1 cellular context compared by ENCODE assay signal in the genomic region with DNA sequence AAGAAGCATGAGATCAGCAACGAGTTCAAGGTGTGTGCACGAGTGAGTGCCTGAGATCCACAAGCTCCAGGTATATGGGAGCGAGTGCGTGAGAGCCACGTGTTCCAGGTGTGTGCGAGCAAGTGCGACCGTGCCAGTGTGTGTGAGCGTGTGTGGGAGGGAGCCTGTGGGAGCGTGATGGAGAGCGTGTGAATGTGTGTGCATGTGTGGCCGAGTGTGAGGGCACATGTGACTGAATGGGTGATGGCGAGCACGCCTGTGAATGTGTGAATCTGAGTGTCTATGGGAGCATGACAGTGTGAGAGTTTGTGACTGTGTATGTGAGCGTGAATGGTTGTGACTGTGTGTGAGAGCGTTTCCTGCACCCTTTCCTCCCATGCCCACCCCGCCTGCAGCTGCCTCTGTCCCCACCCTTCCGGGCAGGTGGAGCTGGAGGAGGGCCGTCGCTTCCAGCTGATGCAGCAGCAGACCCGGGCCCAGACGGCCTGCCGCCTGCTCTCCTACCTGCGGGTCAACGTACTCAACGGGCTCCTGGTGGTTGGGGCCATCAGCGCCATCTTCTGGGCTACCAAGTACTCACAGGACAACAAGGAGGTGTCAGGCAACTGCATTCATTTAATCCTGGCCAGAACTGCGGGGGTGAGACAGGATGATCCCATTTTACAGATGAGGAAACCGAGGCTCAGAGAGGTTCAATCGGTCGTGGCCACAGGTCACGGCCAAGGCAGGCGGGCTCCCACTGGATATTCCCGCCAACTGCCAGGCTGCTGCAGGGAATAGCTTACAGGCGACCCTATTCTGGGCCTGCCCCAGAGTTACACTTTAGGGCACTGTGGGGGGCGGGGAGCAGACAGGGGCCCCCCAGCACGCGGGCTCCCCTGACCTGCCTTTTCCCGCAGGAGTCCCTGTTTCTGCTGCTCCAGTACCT.
TF ChIP-seq lines count a peak whose summit lies in the region.

No MANE protein-coding gene starts in this region.

TF ChIP-seq in HepG2, 621 proteins besides CTCF, POLR2A, EP300 and RAD21 (continued from another document and continues in another):
- TF ChIP-seq, protein P1, sequence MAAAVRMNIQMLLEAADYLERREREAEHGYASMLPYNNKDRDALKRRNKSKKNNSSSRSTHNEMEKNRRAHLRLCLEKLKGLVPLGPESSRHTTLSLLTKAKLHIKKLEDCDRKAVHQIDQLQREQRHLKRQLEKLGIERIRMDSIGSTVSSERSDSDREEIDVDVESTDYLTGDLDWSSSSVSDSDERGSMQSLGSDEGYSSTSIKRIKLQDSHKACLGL (CRISPR knock-in tag; IDR thresholded peaks at IDR 0.05), result no peak
- TF ChIP-seq POGZ (CRISPR knock-in tag; IDR thresholded peaks at IDR 0.05), result no peak
- TF ChIP-seq, protein P2, sequence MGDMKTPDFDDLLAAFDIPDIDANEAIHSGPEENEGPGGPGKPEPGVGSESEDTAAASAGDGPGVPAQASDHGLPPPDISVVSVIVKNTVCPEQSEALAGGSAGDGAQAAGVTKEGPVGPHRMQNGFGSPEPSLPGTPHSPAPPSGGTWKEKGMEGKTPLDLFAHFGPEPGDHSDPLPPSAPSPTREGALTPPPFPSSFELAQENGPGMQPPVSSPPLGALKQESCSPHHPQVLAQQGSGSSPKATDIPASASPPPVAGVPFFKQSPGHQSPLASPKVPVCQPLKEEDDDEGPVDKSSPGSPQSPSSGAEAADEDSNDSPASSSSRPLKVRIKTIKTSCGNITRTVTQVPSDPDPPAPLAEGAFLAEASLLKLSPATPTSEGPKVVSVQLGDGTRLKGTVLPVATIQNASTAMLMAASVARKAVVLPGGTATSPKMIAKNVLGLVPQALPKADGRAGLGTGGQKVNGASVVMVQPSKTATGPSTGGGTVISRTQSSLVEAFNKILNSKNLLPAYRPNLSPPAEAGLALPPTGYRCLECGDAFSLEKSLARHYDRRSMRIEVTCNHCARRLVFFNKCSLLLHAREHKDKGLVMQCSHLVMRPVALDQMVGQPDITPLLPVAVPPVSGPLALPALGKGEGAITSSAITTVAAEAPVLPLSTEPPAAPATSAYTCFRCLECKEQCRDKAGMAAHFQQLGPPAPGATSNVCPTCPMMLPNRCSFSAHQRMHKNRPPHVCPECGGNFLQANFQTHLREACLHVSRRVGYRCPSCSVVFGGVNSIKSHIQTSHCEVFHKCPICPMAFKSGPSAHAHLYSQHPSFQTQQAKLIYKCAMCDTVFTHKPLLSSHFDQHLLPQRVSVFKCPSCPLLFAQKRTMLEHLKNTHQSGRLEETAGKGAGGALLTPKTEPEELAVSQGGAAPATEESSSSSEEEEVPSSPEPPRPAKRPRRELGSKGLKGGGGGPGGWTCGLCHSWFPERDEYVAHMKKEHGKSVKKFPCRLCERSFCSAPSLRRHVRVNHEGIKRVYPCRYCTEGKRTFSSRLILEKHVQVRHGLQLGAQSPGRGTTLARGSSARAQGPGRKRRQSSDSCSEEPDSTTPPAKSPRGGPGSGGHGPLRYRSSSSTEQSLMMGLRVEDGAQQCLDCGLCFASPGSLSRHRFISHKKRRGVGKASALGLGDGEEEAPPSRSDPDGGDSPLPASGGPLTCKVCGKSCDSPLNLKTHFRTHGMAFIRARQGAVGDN (CRISPR knock-in tag; IDR thresholded peaks at IDR 0.05), result peak; percentile 81
- TF ChIP-seq TCF7L2 (IDR thresholded peaks at IDR 0.05; ENCODE audit: low read depth, low read length), result no peak
- TF ChIP-seq, protein P3, sequence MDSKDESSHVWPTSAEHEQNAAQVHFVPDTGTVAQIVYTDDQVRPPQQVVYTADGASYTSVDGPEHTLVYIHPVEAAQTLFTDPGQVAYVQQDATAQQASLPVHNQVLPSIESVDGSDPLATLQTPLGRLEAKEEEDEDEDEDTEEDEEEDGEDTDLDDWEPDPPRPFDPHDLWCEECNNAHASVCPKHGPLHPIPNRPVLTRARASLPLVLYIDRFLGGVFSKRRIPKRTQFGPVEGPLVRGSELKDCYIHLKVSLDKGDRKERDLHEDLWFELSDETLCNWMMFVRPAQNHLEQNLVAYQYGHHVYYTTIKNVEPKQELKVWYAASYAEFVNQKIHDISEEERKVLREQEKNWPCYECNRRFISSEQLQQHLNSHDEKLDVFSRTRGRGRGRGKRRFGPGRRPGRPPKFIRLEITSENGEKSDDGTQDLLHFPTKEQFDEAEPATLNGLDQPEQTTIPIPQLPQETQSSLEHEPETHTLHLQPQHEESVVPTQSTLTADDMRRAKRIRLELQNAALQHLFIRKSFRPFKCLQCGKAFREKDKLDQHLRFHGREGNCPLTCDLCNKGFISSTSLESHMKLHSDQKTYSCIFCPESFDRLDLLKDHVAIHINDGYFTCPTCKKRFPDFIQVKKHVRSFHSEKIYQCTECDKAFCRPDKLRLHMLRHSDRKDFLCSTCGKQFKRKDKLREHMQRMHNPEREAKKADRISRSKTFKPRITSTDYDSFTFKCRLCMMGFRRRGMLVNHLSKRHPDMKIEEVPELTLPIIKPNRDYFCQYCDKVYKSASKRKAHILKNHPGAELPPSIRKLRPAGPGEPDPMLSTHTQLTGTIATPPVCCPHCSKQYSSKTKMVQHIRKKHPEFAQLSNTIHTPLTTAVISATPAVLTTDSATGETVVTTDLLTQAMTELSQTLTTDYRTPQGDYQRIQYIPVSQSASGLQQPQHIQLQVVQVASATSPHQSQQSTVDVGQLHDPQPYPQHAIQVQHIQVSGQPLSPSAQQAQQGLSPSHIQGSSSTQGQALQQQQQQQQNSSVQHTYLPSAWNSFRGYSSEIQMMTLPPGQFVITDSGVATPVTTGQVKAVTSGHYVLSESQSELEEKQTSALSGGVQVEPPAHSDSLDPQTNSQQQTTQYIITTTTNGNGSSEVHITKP (CRISPR knock-in tag; IDR thresholded peaks at IDR 0.05; ENCODE audit: low read depth), result no peak
- TF ChIP-seq ZSCAN12 (CRISPR knock-in tag; IDR thresholded peaks at IDR 0.05), result no peak
- no peak for TF ChIP-seq ZNF652 (CRISPR knock-in tag; IDR thresholded peaks at IDR 0.05; ENCODE audit: borderline replicate concordance, low read depth)
- no peak for TF ChIP-seq HHEX (CRISPR knock-in tag; IDR thresholded peaks at IDR 0.05)
- peak; percentile 46; the same call in 1 of the 2 replicates for TF ChIP-seq HINFP (CRISPR knock-in tag; IDR thresholded peaks at IDR 0.05; ENCODE audit: low read depth)
- no peak for TF ChIP-seq BCL6 (CRISPR knock-in tag; IDR thresholded peaks at IDR 0.05)
- TF ChIP-seq NCOR1 (IDR thresholded peaks at IDR 0.05; ENCODE audit: borderline replicate concordance, low read length), result no peak
- TF ChIP-seq ZNF746 (CRISPR knock-in tag; IDR thresholded peaks at IDR 0.05), result no peak
- 0 out of 2 replicates have a peak, but pooled peaks have one; percentile 38 for TF ChIP-seq ZNF329 (CRISPR knock-in tag; IDR thresholded peaks at IDR 0.05; ENCODE audit: low read depth)
- no peak for TF ChIP-seq SRF (IDR thresholded peaks at IDR 0.05; ENCODE audit: low read depth, low read length)
- no peak; the same call in 1 of the 2 replicates for TF ChIP-seq ZNF230 (CRISPR knock-in tag; IDR thresholded peaks at IDR 0.05)
- TF ChIP-seq PREB (CRISPR knock-in tag; IDR thresholded peaks at IDR 0.05), result no peak
- TF ChIP-seq, protein P4, sequence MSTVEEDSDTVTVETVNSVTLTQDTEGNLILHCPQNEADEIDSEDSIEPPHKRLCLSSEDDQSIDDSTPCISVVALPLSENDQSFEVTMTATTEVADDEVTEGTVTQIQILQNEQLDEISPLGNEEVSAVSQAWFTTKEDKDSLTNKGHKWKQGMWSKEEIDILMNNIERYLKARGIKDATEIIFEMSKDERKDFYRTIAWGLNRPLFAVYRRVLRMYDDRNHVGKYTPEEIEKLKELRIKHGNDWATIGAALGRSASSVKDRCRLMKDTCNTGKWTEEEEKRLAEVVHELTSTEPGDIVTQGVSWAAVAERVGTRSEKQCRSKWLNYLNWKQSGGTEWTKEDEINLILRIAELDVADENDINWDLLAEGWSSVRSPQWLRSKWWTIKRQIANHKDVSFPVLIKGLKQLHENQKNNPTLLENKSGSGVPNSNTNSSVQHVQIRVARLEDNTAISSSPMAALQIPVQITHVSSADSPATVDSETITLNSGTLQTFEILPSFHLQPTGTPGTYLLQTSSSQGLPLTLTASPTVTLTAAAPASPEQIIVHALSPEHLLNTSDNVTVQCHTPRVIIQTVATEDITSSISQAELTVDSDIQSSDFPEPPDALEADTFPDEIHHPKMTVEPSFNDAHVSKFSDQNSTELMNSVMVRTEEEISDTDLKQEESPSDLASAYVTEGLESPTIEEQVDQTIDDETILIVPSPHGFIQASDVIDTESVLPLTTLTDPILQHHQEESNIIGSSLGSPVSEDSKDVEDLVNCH (CRISPR knock-in tag; IDR thresholded peaks at IDR 0.05), result no peak
- TF ChIP-seq, protein P5, sequence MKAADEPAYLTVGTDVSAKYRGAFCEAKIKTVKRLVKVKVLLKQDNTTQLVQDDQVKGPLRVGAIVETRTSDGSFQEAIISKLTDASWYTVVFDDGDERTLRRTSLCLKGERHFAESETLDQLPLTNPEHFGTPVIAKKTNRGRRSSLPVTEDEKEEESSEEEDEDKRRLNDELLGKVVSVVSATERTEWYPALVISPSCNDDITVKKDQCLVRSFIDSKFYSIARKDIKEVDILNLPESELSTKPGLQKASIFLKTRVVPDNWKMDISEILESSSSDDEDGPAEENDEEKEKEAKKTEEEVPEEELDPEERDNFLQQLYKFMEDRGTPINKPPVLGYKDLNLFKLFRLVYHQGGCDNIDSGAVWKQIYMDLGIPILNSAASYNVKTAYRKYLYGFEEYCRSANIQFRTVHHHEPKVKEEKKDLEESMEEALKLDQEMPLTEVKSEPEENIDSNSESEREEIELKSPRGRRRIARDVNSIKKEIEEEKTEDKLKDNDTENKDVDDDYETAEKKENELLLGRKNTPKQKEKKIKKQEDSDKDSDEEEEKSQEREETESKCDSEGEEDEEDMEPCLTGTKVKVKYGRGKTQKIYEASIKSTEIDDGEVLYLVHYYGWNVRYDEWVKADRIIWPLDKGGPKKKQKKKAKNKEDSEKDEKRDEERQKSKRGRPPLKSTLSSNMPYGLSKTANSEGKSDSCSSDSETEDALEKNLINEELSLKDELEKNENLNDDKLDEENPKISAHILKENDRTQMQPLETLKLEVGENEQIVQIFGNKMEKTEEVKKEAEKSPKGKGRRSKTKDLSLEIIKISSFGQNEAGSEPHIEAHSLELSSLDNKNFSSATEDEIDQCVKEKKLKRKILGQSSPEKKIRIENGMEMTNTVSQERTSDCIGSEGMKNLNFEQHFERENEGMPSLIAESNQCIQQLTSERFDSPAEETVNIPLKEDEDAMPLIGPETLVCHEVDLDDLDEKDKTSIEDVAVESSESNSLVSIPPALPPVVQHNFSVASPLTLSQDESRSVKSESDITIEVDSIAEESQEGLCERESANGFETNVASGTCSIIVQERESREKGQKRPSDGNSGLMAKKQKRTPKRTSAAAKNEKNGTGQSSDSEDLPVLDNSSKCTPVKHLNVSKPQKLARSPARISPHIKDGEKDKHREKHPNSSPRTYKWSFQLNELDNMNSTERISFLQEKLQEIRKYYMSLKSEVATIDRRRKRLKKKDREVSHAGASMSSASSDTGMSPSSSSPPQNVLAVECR (CRISPR knock-in tag; IDR thresholded peaks at IDR 0.05; ENCODE audit: borderline replicate concordance), result peak; percentile 18; the same call in 1 of the 2 replicates
- no peak for TF ChIP-seq ZNF709 (CRISPR knock-in tag; IDR thresholded peaks at IDR 0.05)
- TF ChIP-seq ZNF484 (CRISPR knock-in tag; IDR thresholded peaks at IDR 0.05; ENCODE audit: borderline replicate concordance, low read depth), result no peak
- no peak for TF ChIP-seq ZNF569 (CRISPR knock-in tag; IDR thresholded peaks at IDR 0.05; ENCODE audit: borderline replicate concordance)
- TF ChIP-seq, protein P6, sequence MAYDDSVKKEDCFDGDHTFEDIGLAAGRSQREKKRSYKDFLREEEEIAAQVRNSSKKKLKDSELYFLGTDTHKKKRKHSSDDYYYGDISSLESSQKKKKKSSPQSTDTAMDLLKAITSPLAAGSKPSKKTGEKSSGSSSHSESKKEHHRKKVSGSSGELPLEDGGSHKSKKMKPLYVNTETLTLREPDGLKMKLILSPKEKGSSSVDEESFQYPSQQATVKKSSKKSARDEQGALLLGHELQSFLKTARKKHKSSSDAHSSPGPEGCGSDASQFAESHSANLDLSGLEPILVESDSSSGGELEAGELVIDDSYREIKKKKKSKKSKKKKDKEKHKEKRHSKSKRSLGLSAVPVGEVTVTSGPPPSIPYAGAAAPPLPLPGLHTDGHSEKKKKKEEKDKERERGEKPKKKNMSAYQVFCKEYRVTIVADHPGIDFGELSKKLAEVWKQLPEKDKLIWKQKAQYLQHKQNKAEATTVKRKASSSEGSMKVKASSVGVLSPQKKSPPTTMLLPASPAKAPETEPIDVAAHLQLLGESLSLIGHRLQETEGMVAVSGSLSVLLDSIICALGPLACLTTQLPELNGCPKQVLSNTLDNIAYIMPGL (CRISPR knock-in tag; IDR thresholded peaks at IDR 0.05; ENCODE audit: borderline replicate concordance in 1 of 2, low read depth in 1 of 2), result peak; percentile 82 to 84; a peak in 3 of 4 replicates
- no peak for TF ChIP-seq ZNF678 (CRISPR knock-in tag; IDR thresholded peaks at IDR 0.05)
- TF ChIP-seq SOX13 (IDR thresholded peaks at IDR 0.05), result no peak
- no peak for TF ChIP-seq SOX13 (CRISPR knock-in tag; conservative IDR thresholded peaks at IDR 0.05 in 1 of 2, IDR thresholded peaks at IDR 0.05 in 1 of 2)
